1 cellular context compared by ENCODE assay signal in genomic region chr2:27175330-27175729, GRCh38.
TF ChIP-seq lines count a peak whose summit lies in the region.

No MANE protein-coding gene starts in this region.

TF ChIP-seq in IMR-90, 13 proteins besides CTCF, POLR2A, EP300 and RAD21:
- no peak for TF ChIP-seq SMC3 (IDR thresholded peaks at IDR 0.05; ENCODE audit: low read depth, low read length)
- TF ChIP-seq MAZ (IDR thresholded peaks at IDR 0.05; ENCODE audit: borderline replicate concordance, low read depth, low read length): no peak
- no peak for TF ChIP-seq FOS (IDR thresholded peaks at IDR 0.05; ENCODE audit: low read depth, low read length)
- TF ChIP-seq BHLHE40 (IDR thresholded peaks at IDR 0.05; ENCODE audit: low read depth, low read length): no peak
- TF ChIP-seq CHD1 (IDR thresholded peaks at IDR 0.05; ENCODE audit: low read depth, low read length): no peak
- TF ChIP-seq MXI1 (IDR thresholded peaks at IDR 0.05; ENCODE audit: borderline replicate concordance, low read depth, low read length): no peak
- TF ChIP-seq RCOR1 (IDR thresholded peaks at IDR 0.05; ENCODE audit: insufficient replicate concordance, low read length): no peak
- TF ChIP-seq CEBPB (IDR thresholded peaks at IDR 0.05; ENCODE audit: low read depth, low read length): no peak
- TF ChIP-seq USF2 (IDR thresholded peaks at IDR 0.05; ENCODE audit: low read depth, low read length): no peak
- no peak for TF ChIP-seq NFE2L2 (IDR thresholded peaks at IDR 0.05; ENCODE audit: low read depth, low read length)
- TF ChIP-seq RFX5 (IDR thresholded peaks at IDR 0.05; ENCODE audit: low read depth, low read length): no peak
- no peak for TF ChIP-seq ELK1 (IDR thresholded peaks at IDR 0.05; ENCODE audit: borderline replicate concordance, low read depth, low read length)
- TF ChIP-seq MAFK (IDR thresholded peaks at IDR 0.05; ENCODE audit: low read depth, low read length): no peak
